Comparison of ENCODE assay signal across 18 cellular contexts in the genomic region with DNA sequence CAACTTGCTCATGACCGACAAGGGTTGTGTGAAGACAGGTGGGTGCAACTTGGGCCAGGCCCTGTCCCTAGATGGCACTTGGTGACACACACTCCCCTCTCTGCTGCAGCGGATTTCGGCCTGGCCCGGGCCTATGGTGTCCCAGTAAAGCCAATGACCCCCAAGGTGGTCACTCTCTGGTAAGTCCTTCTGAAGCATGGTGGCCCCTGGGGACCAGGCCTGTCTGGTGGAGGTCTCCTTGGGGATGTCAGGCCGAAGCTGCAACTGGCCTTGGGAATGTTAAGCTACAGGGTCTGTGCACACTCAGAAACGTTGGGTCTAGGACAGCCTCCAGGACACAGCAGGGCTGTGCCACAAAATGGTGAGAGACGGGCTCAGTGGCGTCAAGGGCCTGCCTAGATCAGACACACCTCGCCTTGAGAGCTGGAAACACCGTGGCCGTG. TPM values are rescaled to one million over a fixed set of nuclear protein-coding genes. Genes with fewer than 3 reads are reported as not detected.
DNase-seq lines count a peak whose midpoint lies in the region; ATAC-seq, FAIRE-seq and TF ChIP-seq lines count a peak whose summit lies in the region.
"Had no signal": no experiment of that assay in that cellular context is flagged by ENCODE, and none has a peak within 500 bp of the region (broad histone marks: within the 10 kb centered on the region; RNA-seq: fewer than 3 reads in every experiment).

No MANE protein-coding gene starts in this region.

- no peaks in the 10 kb centered on the region for H3K9me3 ChIP-seq in HepG2 (ENCODE audit: low read length)
- H3K9me3 ChIP-seq: BE2C had no signal

- H3K9me3 Mint-ChIP-seq in stimulated activated naive CD8-positive, alpha-beta T cell treated with anti-CD3 and anti-CD28 coated beads, Interleukin-15, amount 100 ng/mL, for 72 hours: no peaks in the 10 kb centered on the region
- H3K9me3 Mint-ChIP-seq: CD8-positive, alpha-beta T cell had no signal

- CTCF ChIA-PET in HepG2 (lab: Yijun Ruan, JAX; ENCODE audit: low intra/inter-chr PET ratio, low total read pairs): no interaction called here

- intact Hi-C loops in HepG2 (cut with micrococcal nuclease; ENCODE audit: unreplicated experiment): no loop called here

- H3K9ac ChIP-seq in HepG2 (ENCODE audit: insufficient read depth, low read depth, low read length): no peak overlapping the region
- H3K9ac ChIP-seq: GM23248 had no signal

- no peaks in the 10 kb centered on the region for H4K20me1 ChIP-seq in HepG2 (ENCODE audit: insufficient read depth, low read length)

- H3K27ac Mint-ChIP-seq in stimulated activated naive CD8-positive, alpha-beta T cell treated with anti-CD3 and anti-CD28 coated beads, Interleukin-15, amount 100 ng/mL, for 72 hours: no peak overlapping the region
- H3K27ac Mint-ChIP-seq: CD8-positive, alpha-beta T cell had no signal

- peaks cover 27% of the 10 kb centered on the region for H3K4me1 Mint-ChIP-seq in stimulated activated naive CD8-positive, alpha-beta T cell treated with anti-CD3 and anti-CD28 coated beads, Interleukin-15, amount 100 ng/mL, for 72 hours

- TF ChIP-seq EP300 in HepG2 (IDR thresholded peaks at IDR 0.05; ENCODE audit: low read depth in 2 of 2, low read length in 2 of 2): no peak
- TF ChIP-seq EP300 in HepG2 (CRISPR knock-in tag; IDR thresholded peaks at IDR 0.05; ENCODE audit: borderline replicate concordance): no peak

- POLR2A ChIA-PET in HepG2 (lab: Yijun Ruan, JAX): interaction anchor here (2.3 kb wide), 1 partner anchor 7 kb away, joined by 16 read pairs; the partner anchor contains the start of gene SPATA2L

- no peaks in the 10 kb centered on the region for H3K27me3 ChIP-seq in HepG2 (ENCODE audit: control insufficient read depth in 1 of 2, insufficient read depth in 2 of 2, low read length in 2 of 2)
- H3K27me3 ChIP-seq: BE2C had no signal

- H3K36me3 ChIP-seq in HepG2 (replicated peaks in 1 of 2; ENCODE audit: control insufficient read depth in 1 of 2, insufficient read depth in 2 of 2, low read length in 2 of 2): peaks cover 5 to 8% of the 10 kb centered on the region in 2 experiments; a peak in 1 of 5 replicates

- no peak overlapping the region for H2AFZ ChIP-seq in HepG2 (ENCODE audit: low read length)
- H2AFZ ChIP-seq: GM23248, PC-9 had no signal

- H3K4me3 Mint-ChIP-seq in stimulated activated naive CD8-positive, alpha-beta T cell treated with anti-CD3 and anti-CD28 coated beads, Interleukin-15, amount 100 ng/mL, for 72 hours: no peak overlapping the region
- H3K4me3 Mint-ChIP-seq: CD8-positive, alpha-beta T cell had no signal

- H3K4me1 ChIP-seq in HepG2 (ENCODE audit: insufficient read depth, low read length): peaks cover 75% of the 10 kb centered on the region

- in situ Hi-C loops in HepG2 (cut with HindIII; ENCODE audit: extremely low pct_ligation_motif_present, low pct_unique_long_range_greater_than_20kb): no loop called here

- ATAC-seq in stimulated activated naive CD8-positive, alpha-beta T cell treated with anti-CD3 and anti-CD28 coated beads, Interleukin-15, Interleukin-2, amounts not matched to agents 100 U/mL and 50 U/mL, for 24 hours: no peak
- no peak for ATAC-seq in stimulated activated naive CD8-positive, alpha-beta T cell treated with anti-CD3 and anti-CD28 coated beads, Interleukin-15, amount 100 ng/mL, for 72 hours
- ATAC-seq in HepG2 (no peak), omental fat pad (ENCODE audit: low FRiP score) (no peak)
- ATAC-seq: CD8-positive, alpha-beta T cell had no signal

- no TSS peak for BruUV-seq in HepG2 (replicated peaks; lab: Mats Ljungman, UMichigan)

- FAIRE-seq in HTR-8/SVneo (lab: Jason Lieb, UNC) (peak; percentile 51), HepG2 (lab: Jason Lieb, UNC) (no peak)
- FAIRE-seq: G401.6 had no signal

- H3K79me2 ChIP-seq in HepG2 (ENCODE audit: insufficient read depth, low read length): no peaks in the 10 kb centered on the region

- TF ChIP-seq CTCF in HepG2 (CRISPR knock-in tag; IDR thresholded peaks at IDR 0.05) (no peak), omental fat pad (IDR thresholded peaks at IDR 0.05) (no peak)

- H3K27me3 Mint-ChIP-seq in stimulated activated naive CD8-positive, alpha-beta T cell treated with anti-CD3 and anti-CD28 coated beads, Interleukin-15, amount 100 ng/mL, for 72 hours: no peaks in the 10 kb centered on the region

- H3K27ac ChIP-seq in HepG2 (ENCODE audit: extremely low read length, insufficient read depth, low read length): no peak overlapping the region
- H3K27ac ChIP-seq: GM23248, PC-9 had no signal

- WGBS in HepG2 (ENCODE audit: low lambda C conversion rate): 91% methylated on average over 9 of the region's 11 CpGs

- peak; percentile 1 for DNase-seq in stimulated activated naive CD8-positive, alpha-beta T cell treated with anti-CD3 and anti-CD28 coated beads, Interleukin-15, Interleukin-2, amounts not matched to agents 100 U/mL and 50 U/mL, for 24 hours
- no peak for DNase-seq in stimulated activated naive CD8-positive, alpha-beta T cell treated with anti-CD3 and anti-CD28 coated beads, Interleukin-15, amount 100 ng/mL, for 72 hours
- DNase-seq in HTR-8/SVneo (ENCODE audit: insufficient read length, low spot score) (no peak), HepG2 (ENCODE audit: low spot score) (no peak), NCI-H2081 (lab: John Stamatoyannopoulos, UW) (no peak), omental fat pad (ENCODE audit: low spot score) (no peak), KG1 (lab: John Stamatoyannopoulos, UW) (no peak)
- DNase-seq: BE2C; CD8-positive, alpha-beta T cell; DND-41; GM23248; KBM-7; NCI-H1436 treated with DMSO at 0.1 percent for 48 hours; NCI-H2029 treated with DMSO at 0.1 percent for 48 hours; NCI-H510A; NCI-H82; PC-9 had no signal

- H3K4me3 ChIP-seq in HepG2 (replicated peaks in 1 of 3; ENCODE audit: insufficient read depth in 1 of 3, low read depth in 2 of 3, low read length in 3 of 3): no peak overlapping the region
- H3K4me3 ChIP-seq: GM23248, PC-9 had no signal

- no peak for TF ChIP-seq RAD21 in HepG2 (CRISPR knock-in tag; IDR thresholded peaks at IDR 0.05)

- TF ChIP-seq POLR2A in HepG2 (IDR thresholded peaks at IDR 0.05; ENCODE audit: insufficient read depth in 1 of 2, low read depth in 2 of 2, low read length in 2 of 2): 0 out of 4 replicates have a peak, but pooled peaks of 1 of the 2 experiments have one; percentile 1

- H3K4me2 ChIP-seq in HepG2 (ENCODE audit: low read depth, low read length): no peak overlapping the region
- H3K4me2 ChIP-seq: PC-9 had no signal

RNA-seq across cellular contexts. Expression of gene CDK10, which starts 6.8 kb away (rescaled TPM):
- total RNA-seq in HepG2 (2016; rRNA removed; fragmentation: Illumina TruSeq; extraction: Trizol): 1.2 and 2.5 TPM in 2 replicates
- 4.2 and 5.8 TPM in 2 replicates for total RNA-seq in HepG2 (2016; cell fraction: cytosol; rRNA removed; fragmentation: Illumina TruSeq; extraction: Trizol; ENCODE audit: low read depth)
- 1.4 and 2.6 TPM in 2 replicates for total RNA-seq in HepG2 (2016; cell fraction: insoluble cytoplasmic fraction; rRNA removed; fragmentation: Illumina TruSeq; extraction: Trizol)
- total RNA-seq in HepG2 (2016; cell fraction: membrane; rRNA removed; fragmentation: Illumina TruSeq; extraction: Trizol): 3.5 TPM in 2 replicates
- total RNA-seq in HepG2 (2016; cell fraction: nucleus; rRNA removed; fragmentation: Illumina TruSeq; extraction: Trizol): 2.4 and 3.5 TPM in 2 replicates
- 3.9 and 4.3 TPM in 2 replicates for polyA plus RNA-seq in HepG2 (2011; rRNA removed)
- polyA plus RNA-seq in HepG2 (2011; cell fraction: cytosol; rRNA removed): 1.5 and 2.1 TPM in 2 replicates
- 28.1 and 29.8 TPM in 2 replicates for polyA plus RNA-seq in HepG2 (2011; cell fraction: nucleus; rRNA removed)
- polyA plus RNA-seq in HepG2 (2012): 2.7 and 6.1 TPM in 2 replicates
- 1.1 TPM in 2 replicates for polyA plus RNA-seq in HepG2 (2016; cell fraction: cytosol; fragmentation: Illumina TruSeq; extraction: Trizol; ENCODE audit: low read depth)
- polyA plus RNA-seq in HepG2 (2016; cell fraction: insoluble cytoplasmic fraction; fragmentation: Illumina TruSeq; extraction: Trizol; ENCODE audit: low read depth): 1.1 and 1.2 TPM in 2 replicates
- 1.0 and 1.2 TPM in 2 replicates for polyA plus RNA-seq in HepG2 (2016; cell fraction: membrane; fragmentation: Illumina TruSeq; extraction: Trizol; ENCODE audit: low read depth)
- 11.0 and 12.6 TPM in 2 replicates for polyA plus RNA-seq in HepG2 (2016; cell fraction: nucleus; fragmentation: Illumina TruSeq; extraction: Trizol; ENCODE audit: insufficient read depth, low read depth)
- 2.9 and 43.1 TPM in 2 replicates for polyA minus RNA-seq in HepG2 (2011; rRNA and poly(A)+ RNA removed; ENCODE audit: low replicate concordance)
- 1.6 and 2.8 TPM in 2 replicates for polyA minus RNA-seq in HepG2 (2011; cell fraction: cytosol; rRNA and poly(A)+ RNA removed)
- polyA minus RNA-seq in HepG2 (2011; cell fraction: nucleus; rRNA and poly(A)+ RNA removed): 4.5 and 5.8 TPM in 2 replicates
- 10 to 100 TPM; 32.1 to 46.8 (median 38.3) TPM for total RNA-seq in omental fat pad

RNA-seq across cellular contexts. Expression of gene SPATA2L, which starts 8.2 kb away (rescaled TPM):
- total RNA-seq in HepG2 (2016; rRNA removed; fragmentation: Illumina TruSeq; extraction: Trizol): 17.0 and 20.7 TPM in 2 replicates
- 5.1 and 5.8 TPM in 2 replicates for total RNA-seq in HepG2 (2016; cell fraction: cytosol; rRNA removed; fragmentation: Illumina TruSeq; extraction: Trizol; ENCODE audit: low read depth)
- 16.3 and 20.7 TPM in 2 replicates for total RNA-seq in HepG2 (2016; cell fraction: insoluble cytoplasmic fraction; rRNA removed; fragmentation: Illumina TruSeq; extraction: Trizol)
- total RNA-seq in HepG2 (2016; cell fraction: membrane; rRNA removed; fragmentation: Illumina TruSeq; extraction: Trizol): 12.5 and 13.4 TPM in 2 replicates
- total RNA-seq in HepG2 (2016; cell fraction: nucleus; rRNA removed; fragmentation: Illumina TruSeq; extraction: Trizol): 9.5 and 13.5 TPM in 2 replicates
- 9.1 and 11.8 TPM in 2 replicates for polyA plus RNA-seq in HepG2 (2011; rRNA removed)
- 13.4 and 23.3 TPM in 2 replicates for polyA plus RNA-seq in HepG2 (2011; cell fraction: cytosol; rRNA removed)
- 26.3 and 28.3 TPM in 2 replicates for polyA plus RNA-seq in HepG2 (2011; cell fraction: nucleus; rRNA removed)
- polyA plus RNA-seq in HepG2 (2012): 6.8 and 12.5 TPM in 2 replicates
- polyA plus RNA-seq in HepG2 (2016; cell fraction: cytosol; fragmentation: Illumina TruSeq; extraction: Trizol; ENCODE audit: low read depth): 3.0 and 3.1 TPM in 2 replicates
- polyA plus RNA-seq in HepG2 (2016; cell fraction: insoluble cytoplasmic fraction; fragmentation: Illumina TruSeq; extraction: Trizol; ENCODE audit: low read depth): 13.3 and 14.0 TPM in 2 replicates
- polyA plus RNA-seq in HepG2 (2016; cell fraction: membrane; fragmentation: Illumina TruSeq; extraction: Trizol; ENCODE audit: low read depth): 5.3 and 7.7 TPM in 2 replicates
- 14.9 and 15.5 TPM in 2 replicates for polyA plus RNA-seq in HepG2 (2016; cell fraction: nucleus; fragmentation: Illumina TruSeq; extraction: Trizol; ENCODE audit: insufficient read depth, low read depth)
- 3.5 and 31.4 TPM in 2 replicates for polyA minus RNA-seq in HepG2 (2011; rRNA and poly(A)+ RNA removed; ENCODE audit: low replicate concordance)
- polyA minus RNA-seq in HepG2 (2011; cell fraction: cytosol; rRNA and poly(A)+ RNA removed): 16.7 and 20.7 TPM in 2 replicates
- polyA minus RNA-seq in HepG2 (2011; cell fraction: nucleus; rRNA and poly(A)+ RNA removed): 8.8 and 8.9 TPM in 2 replicates
- total RNA-seq in omental fat pad: 10 to 100 TPM in 2 of 4 donors, 1 to 10 TPM in 2; 8.1 to 28.0 (median 17.3) TPM

RNA-seq across cellular contexts. Expression of gene VPS9D1, which starts 27.4 kb away (rescaled TPM):
- total RNA-seq in HepG2 (2016; rRNA removed; fragmentation: Illumina TruSeq; extraction: Trizol) (3.8 and 10.1 TPM in 2 replicates), omental fat pad (1 to 10 TPM; 5.8 to 9.5 (median 7.8) TPM)
- total RNA-seq in HepG2 (2016; cell fraction: cytosol; rRNA removed; fragmentation: Illumina TruSeq; extraction: Trizol; ENCODE audit: low read depth): 2.4 and 3.2 TPM in 2 replicates
- total RNA-seq in HepG2 (2016; cell fraction: insoluble cytoplasmic fraction; rRNA removed; fragmentation: Illumina TruSeq; extraction: Trizol): 4.2 and 9.2 TPM in 2 replicates
- 5.2 and 6.8 TPM in 2 replicates for total RNA-seq in HepG2 (2016; cell fraction: membrane; rRNA removed; fragmentation: Illumina TruSeq; extraction: Trizol)
- total RNA-seq in HepG2 (2016; cell fraction: nucleus; rRNA removed; fragmentation: Illumina TruSeq; extraction: Trizol): 13.1 and 15.5 TPM in 2 replicates
- polyA plus RNA-seq in HepG2 (2011; rRNA removed): 13.2 and 18.6 TPM in 2 replicates
- 4.5 and 5.7 TPM in 2 replicates for polyA plus RNA-seq in HepG2 (2011; cell fraction: cytosol; rRNA removed)
- polyA plus RNA-seq in HepG2 (2011; cell fraction: nucleus; rRNA removed): 111 and 130 TPM in 2 replicates
- 7.5 and 10.0 TPM in 2 replicates for polyA plus RNA-seq in HepG2 (2012)
- 2.5 and 3.3 TPM in 2 replicates for polyA plus RNA-seq in HepG2 (2016; cell fraction: cytosol; fragmentation: Illumina TruSeq; extraction: Trizol; ENCODE audit: low read depth)
- 4.6 and 6.5 TPM in 2 replicates for polyA plus RNA-seq in HepG2 (2016; cell fraction: insoluble cytoplasmic fraction; fragmentation: Illumina TruSeq; extraction: Trizol; ENCODE audit: low read depth)
- polyA plus RNA-seq in HepG2 (2016; cell fraction: membrane; fragmentation: Illumina TruSeq; extraction: Trizol; ENCODE audit: low read depth): 5.7 and 6.3 TPM in 2 replicates
- polyA plus RNA-seq in HepG2 (2016; cell fraction: nucleus; fragmentation: Illumina TruSeq; extraction: Trizol; ENCODE audit: insufficient read depth, low read depth): 51.9 and 55.4 TPM in 2 replicates
- 4.4 and 8.1 TPM in 2 replicates for polyA minus RNA-seq in HepG2 (2011; rRNA and poly(A)+ RNA removed; ENCODE audit: low replicate concordance)
- polyA minus RNA-seq in HepG2 (2011; cell fraction: cytosol; rRNA and poly(A)+ RNA removed): 2.2 and 5.0 TPM in 2 replicates
- 6.8 and 7.5 TPM in 2 replicates for polyA minus RNA-seq in HepG2 (2011; cell fraction: nucleus; rRNA and poly(A)+ RNA removed)

RNA-seq across cellular contexts. Expression of gene ZNF276, which starts 28.0 kb away (rescaled TPM):
- total RNA-seq in HepG2 (2016; rRNA removed; fragmentation: Illumina TruSeq; extraction: Trizol) (6.8 and 17.7 TPM in 2 replicates), omental fat pad (10 to 100 TPM; 20.2 to 45.6 (median 36.6) TPM)
- 4.4 and 4.7 TPM in 2 replicates for total RNA-seq in HepG2 (2016; cell fraction: cytosol; rRNA removed; fragmentation: Illumina TruSeq; extraction: Trizol; ENCODE audit: low read depth)
- 4.5 and 15.9 TPM in 2 replicates for total RNA-seq in HepG2 (2016; cell fraction: insoluble cytoplasmic fraction; rRNA removed; fragmentation: Illumina TruSeq; extraction: Trizol)
- total RNA-seq in HepG2 (2016; cell fraction: membrane; rRNA removed; fragmentation: Illumina TruSeq; extraction: Trizol): 5.4 and 8.2 TPM in 2 replicates
- total RNA-seq in HepG2 (2016; cell fraction: nucleus; rRNA removed; fragmentation: Illumina TruSeq; extraction: Trizol): 22.3 and 26.8 TPM in 2 replicates
- polyA plus RNA-seq in HepG2 (2011; rRNA removed): 18.0 and 24.3 TPM in 2 replicates
- 8.0 and 12.2 TPM in 2 replicates for polyA plus RNA-seq in HepG2 (2011; cell fraction: cytosol; rRNA removed)
- 148 and 167 TPM in 2 replicates for polyA plus RNA-seq in HepG2 (2011; cell fraction: nucleus; rRNA removed)
- polyA plus RNA-seq in HepG2 (2012): 16.1 and 20.0 TPM in 2 replicates
- polyA plus RNA-seq in HepG2 (2016; cell fraction: cytosol; fragmentation: Illumina TruSeq; extraction: Trizol; ENCODE audit: low read depth): 2.3 and 3.4 TPM in 2 replicates
- 7.0 and 9.8 TPM in 2 replicates for polyA plus RNA-seq in HepG2 (2016; cell fraction: insoluble cytoplasmic fraction; fragmentation: Illumina TruSeq; extraction: Trizol; ENCODE audit: low read depth)
- polyA plus RNA-seq in HepG2 (2016; cell fraction: membrane; fragmentation: Illumina TruSeq; extraction: Trizol; ENCODE audit: low read depth): 4.7 and 8.3 TPM in 2 replicates
- polyA plus RNA-seq in HepG2 (2016; cell fraction: nucleus; fragmentation: Illumina TruSeq; extraction: Trizol; ENCODE audit: insufficient read depth, low read depth): 66.1 and 72.8 TPM in 2 replicates
- 14.5 and 22.1 TPM in 2 replicates for polyA minus RNA-seq in HepG2 (2011; rRNA and poly(A)+ RNA removed; ENCODE audit: low replicate concordance)
- polyA minus RNA-seq in HepG2 (2011; cell fraction: cytosol; rRNA and poly(A)+ RNA removed): 4.0 and 6.3 TPM in 2 replicates
- polyA minus RNA-seq in HepG2 (2011; cell fraction: nucleus; rRNA and poly(A)+ RNA removed): 27.8 and 28.5 TPM in 2 replicates

RNA-seq across cellular contexts. Expression of gene SPATA33, which starts 35.7 kb away (rescaled TPM):
- 11.0 and 11.2 TPM in 2 replicates for total RNA-seq in HepG2 (2016; rRNA removed; fragmentation: Illumina TruSeq; extraction: Trizol)
- 9.1 and 14.3 TPM in 2 replicates for total RNA-seq in HepG2 (2016; cell fraction: cytosol; rRNA removed; fragmentation: Illumina TruSeq; extraction: Trizol; ENCODE audit: low read depth)
- 11.7 and 12.8 TPM in 2 replicates for total RNA-seq in HepG2 (2016; cell fraction: insoluble cytoplasmic fraction; rRNA removed; fragmentation: Illumina TruSeq; extraction: Trizol)
- total RNA-seq in HepG2 (2016; cell fraction: membrane; rRNA removed; fragmentation: Illumina TruSeq; extraction: Trizol): 14.6 and 17.6 TPM in 2 replicates
- total RNA-seq in HepG2 (2016; cell fraction: nucleus; rRNA removed; fragmentation: Illumina TruSeq; extraction: Trizol): 9.0 and 10.4 TPM in 2 replicates
- 5.7 and 6.3 TPM in 2 replicates for polyA plus RNA-seq in HepG2 (2011; rRNA removed)
- polyA plus RNA-seq in HepG2 (2011; cell fraction: cytosol; rRNA removed): 3.3 and 3.5 TPM in 2 replicates
- 14.9 and 16.4 TPM in 2 replicates for polyA plus RNA-seq in HepG2 (2011; cell fraction: nucleus; rRNA removed)
- 8.1 and 9.7 TPM in 2 replicates for polyA plus RNA-seq in HepG2 (2012)
- 17.1 and 17.6 TPM in 2 replicates for polyA plus RNA-seq in HepG2 (2016; cell fraction: cytosol; fragmentation: Illumina TruSeq; extraction: Trizol; ENCODE audit: low read depth)
- polyA plus RNA-seq in HepG2 (2016; cell fraction: insoluble cytoplasmic fraction; fragmentation: Illumina TruSeq; extraction: Trizol; ENCODE audit: low read depth): 12.9 and 16.7 TPM in 2 replicates
- polyA plus RNA-seq in HepG2 (2016; cell fraction: membrane; fragmentation: Illumina TruSeq; extraction: Trizol; ENCODE audit: low read depth): 20.1 and 25.8 TPM in 2 replicates
- polyA plus RNA-seq in HepG2 (2016; cell fraction: nucleus; fragmentation: Illumina TruSeq; extraction: Trizol; ENCODE audit: insufficient read depth, low read depth): 25.8 and 32.4 TPM in 2 replicates
- polyA minus RNA-seq in HepG2 (2011; rRNA and poly(A)+ RNA removed; ENCODE audit: low replicate concordance): 6.0 and 18.6 TPM in 2 replicates
- polyA minus RNA-seq in HepG2 (2011; cell fraction: cytosol; rRNA and poly(A)+ RNA removed): 1.4 and 1.8 TPM in 2 replicates
- 7.2 and 7.7 TPM in 2 replicates for polyA minus RNA-seq in HepG2 (2011; cell fraction: nucleus; rRNA and poly(A)+ RNA removed)
- 1 to 10 TPM; 1.8 to 7.1 (median 4.3) TPM for total RNA-seq in omental fat pad

Comparison
In these comparisons a context has a peak if more than half of its experiments do, and no peak if none do; other contexts are left out.
1. RNA of gene CDK10, which starts 6.8 kb away (total RNA-seq): 32.1 to 46.8 TPM in omental fat pad; 1.2 to 5.8 TPM in HepG2; every median in the first group is over 4 times any median in the second.